Comparison of ENCODE assay signal across 8 cellular contexts in the genomic region with DNA sequence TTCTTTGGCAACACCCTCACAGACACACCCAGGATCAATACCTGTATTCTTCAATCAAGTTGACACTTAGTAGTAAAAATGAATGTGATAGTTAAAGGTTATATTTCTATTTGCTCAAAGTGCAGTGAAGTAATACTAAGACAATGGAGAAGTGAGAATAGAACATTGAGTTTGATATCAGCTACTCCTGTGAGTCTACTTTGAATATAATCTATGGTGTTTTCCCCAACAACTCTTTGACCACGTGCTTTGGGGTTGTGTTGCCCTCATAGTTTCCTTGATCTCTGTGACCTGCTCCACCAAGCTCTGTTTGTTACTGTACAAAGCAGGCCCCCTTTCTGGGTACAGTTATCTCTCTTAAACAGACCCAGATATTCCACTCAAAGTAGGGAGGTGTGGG.
"Had no signal": no experiment of that assay in that cellular context is flagged by ENCODE, and none has a peak within 500 bp of the region (broad histone marks: within the 10 kb centered on the region; RNA-seq: fewer than 3 reads in every experiment).

No MANE protein-coding gene starts in this region.

- DNase-seq: GDM1, GF-D8 had no signal

- FAIRE-seq: G401.6, GM12878, GM12891, GM12892, GM18507, GM19239 had no signal

- ATAC-seq: GM12878 had no signal
